16 cellular contexts compared by ENCODE assay signal in genomic region chr1:88917321-88918025, GRCh38.
"Had no signal": no experiment of that assay in that cellular context is flagged by ENCODE, and none has a peak within 500 bp of the region (broad histone marks: within the 10 kb centered on the region; RNA-seq: fewer than 3 reads in every experiment).

No MANE protein-coding gene starts in this region.

- H3K4me1 ChIP-seq: adrenal gland, left lung, stomach, testis, upper lobe of left lung had no signal

- DNase-seq: activated CD4-positive, alpha-beta memory T cell treated with anti-CD3 and anti-CD28 coated beads, Interleukin-2, amount 10 ng/mL, durations not matched to agents 7 days and 5 days; activated CD4-positive, alpha-beta T cell treated with anti-CD3 and anti-CD28 coated beads for 4 hours; activated naive CD4-positive, alpha-beta T cell treated with anti-CD3 and anti-CD28 coated beads, Interleukin-2, amount 10 ng/mL, durations not matched to agents 7 days and 5 days; adrenal gland; hypothalamus; kidney; left lung; mammary epithelial cell; ovary; stimulated activated CD4-positive, alpha-beta T cell treated with anti-CD3 and anti-CD28 coated beads, Interleukin-1b, Interleukin-23, amount 100 ng/mL, for 48 hours; stomach; T-helper 2 cell; testis; upper lobe of left lung had no signal

- H3K27ac ChIP-seq: adrenal gland, left lung, ovary, stomach, testis, upper lobe of left lung had no signal

- ATAC-seq: esophagus mucosa, left lung had no signal

- H3K36me3 ChIP-seq: adrenal gland, ovary had no signal

- H3K27me3 ChIP-seq: adrenal gland, left lung, ovary, stomach, testis, upper lobe of left lung had no signal

- H3K4me3 ChIP-seq: adrenal gland, left lung, ovary, stomach, testis, upper lobe of left lung had no signal

- H3K9me3 ChIP-seq: testis had no signal

- FAIRE-seq: colon, kidney had no signal
